ENCODE assay signal across 8 cellular contexts in the genomic region with DNA sequence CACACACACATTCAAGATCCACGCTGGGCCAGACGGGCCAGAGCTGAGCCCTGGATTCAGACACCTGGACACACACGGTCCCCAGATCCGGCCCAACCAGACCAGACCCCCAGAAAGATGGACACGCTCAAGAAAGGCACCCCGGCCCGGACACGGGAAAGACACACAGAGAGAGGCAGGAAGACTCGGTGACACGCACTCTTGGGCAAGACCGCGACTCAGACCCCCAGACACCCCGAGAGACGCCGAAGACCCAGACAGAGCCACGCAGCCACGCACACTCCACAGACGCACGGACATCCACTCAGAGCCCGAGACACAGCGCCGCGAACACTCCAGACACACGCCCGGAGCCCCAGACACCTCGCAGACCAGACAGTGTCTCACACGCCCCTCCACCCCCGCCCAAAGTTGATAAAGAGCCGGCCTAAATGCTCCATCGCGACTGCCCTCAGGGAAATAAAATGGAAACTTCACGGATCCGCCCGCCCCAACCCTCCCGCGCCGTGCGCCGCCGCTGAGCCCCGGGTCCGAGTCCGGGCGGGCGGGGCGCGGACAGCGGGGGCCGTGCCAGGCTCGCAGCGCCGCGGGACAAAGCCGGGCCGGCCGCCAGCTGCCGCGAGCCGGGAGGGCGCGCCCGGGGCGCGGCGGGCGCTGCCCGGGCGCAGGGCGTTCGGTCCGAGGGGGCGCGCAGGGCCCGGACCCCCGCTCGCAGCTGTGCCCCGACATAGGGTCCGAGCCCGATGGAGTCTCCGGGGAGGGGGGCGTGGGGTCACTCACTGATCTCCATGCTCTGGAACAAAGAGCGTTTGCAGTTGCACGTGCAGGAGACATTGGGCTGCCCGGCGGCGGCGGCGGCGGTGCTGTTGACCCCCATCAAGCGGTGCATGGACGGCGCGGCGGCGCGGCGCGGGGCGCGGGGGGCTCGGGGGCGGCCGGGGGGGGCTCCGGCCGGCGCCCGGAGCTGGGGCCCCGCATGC. TPM values are rescaled to one million over a fixed set of nuclear protein-coding genes. Genes with fewer than 3 reads are reported as not detected.
DNase-seq lines count a peak whose midpoint lies in the region; ATAC-seq, FAIRE-seq and TF ChIP-seq lines count a peak whose summit lies in the region.

No MANE protein-coding gene starts in this region.

- H3K4me2 ChIP-seq in A549 (peak overlapping the region; percentile 85), neuronal stem cell (ENCODE audit: insufficient read depth, low read length, poor library complexity, severe bottlenecking) (peak overlapping the region; percentile 92)

- H3K79me1 ChIP-seq in neuronal stem cell (ENCODE audit: low read depth, low read length): no peaks in the 10 kb centered on the region

- peak overlapping the region; percentile 94 for H3K23ac ChIP-seq in neuronal stem cell (ENCODE audit: low read depth, low read length, poor library complexity)

- H3K14ac ChIP-seq in neuronal stem cell (ENCODE audit: low read length): peak overlapping the region; percentile 42

- CTCF ChIA-PET in A549 (lab: Yijun Ruan, JAX): interaction anchor here (0.7 to 4.0 kb wide), 16 partner anchors 10 to 484 kb away, joined by 3 to 27 read pairs (median 4); no protein-coding TSS in a partner anchor

- ATAC-seq in A549 (no peak), HG02970 (IDR thresholded peaks at IDR 0.05; ENCODE audit: low FRiP score, unreplicated experiment) (peak; percentile 1), GM21423 (IDR thresholded peaks at IDR 0.05; ENCODE audit: unreplicated experiment) (no peak)

- TF ChIP-seq EP300 in A549 (IDR thresholded peaks at IDR 0.05): no peak

- H3K4me1 ChIP-seq in A549: peaks cover 64% of the 10 kb centered on the region
- peaks cover 3 to 28% of the 10 kb centered on the region in 2 donors for H3K4me1 ChIP-seq in neuronal stem cell (ENCODE audit: control insufficient read depth in 2 of 2, insufficient read depth in 1 of 2, low read depth in 1 of 2, low read length in 2 of 2)

- FAIRE-seq in A549 (lab: Jason Lieb, UNC): no peak

- TF ChIP-seq CTCF in A549 (IDR thresholded peaks at IDR 0.05) (no peak), epithelial cell of proximal tubule (conservative IDR thresholded peaks at IDR 0.05; ENCODE audit: low read depth, low read length) (no peak), GM20000 (IDR thresholded peaks at IDR 0.05; ENCODE audit: extremely low read depth, missing control alignments) (no peak)

- peak overlapping the region; percentile 79 for H2AFZ ChIP-seq in neuronal stem cell (ENCODE audit: low read length)

- peak overlapping the region; percentile 27 for H3K18ac ChIP-seq in neuronal stem cell (ENCODE audit: low read length)

- H2BK15ac ChIP-seq in neuronal stem cell (ENCODE audit: low read length): no peak overlapping the region

- H2BK12ac ChIP-seq in neuronal stem cell (ENCODE audit: low read length): no peak overlapping the region

- peaks cover 20 to 71% (median 48%) of the 10 kb centered on the region in 3 experiments for H3K27me3 ChIP-seq in neuronal stem cell (ENCODE audit: control insufficient read depth in 3 of 3, insufficient read depth in 3 of 3, low read depth in 1 of 3, low read length in 3 of 3)

- POLR2A ChIA-PET in A549 (lab: Yijun Ruan, JAX): interaction anchor here (0.5 to 5.6 kb wide), 21 partner anchors 8 to 470 kb away, joined by 3 to 78 read pairs (median 8); no protein-coding TSS in a partner anchor

- no peak overlapping the region for H2BK120ac ChIP-seq in neuronal stem cell (ENCODE audit: low read depth, low read length)

- no peak; the same call in 1 of the 2 replicates for TF ChIP-seq POLR2A in A549 (IDR thresholded peaks at IDR 0.05; ENCODE audit: low read length)

- H3K36me3 ChIP-seq in neuronal stem cell (replicated peaks in 1 of 2; ENCODE audit: control insufficient read depth in 2 of 2, insufficient read depth in 2 of 2, low read length in 2 of 2): no peaks in the 10 kb centered on the region

- WGBS in A549 (ENCODE audit: missing lambda C conversion rate): 1% methylated on average over 12 of the region's 108 CpGs
- no CpG with 5 or more reads among the region's 108 CpGs for WGBS in neuronal stem cell (ENCODE audit: extremely low coverage in 2 of 2, insufficient read length in 2 of 2, insufficient replicate concordance in 1 of 2), 2 donors

- H4K91ac ChIP-seq in neuronal stem cell (ENCODE audit: low read depth, low read length, poor library complexity): no peak overlapping the region

- H4K8ac ChIP-seq in neuronal stem cell (ENCODE audit: low read depth, low read length): no peak overlapping the region

- DNase-seq in A549 (ENCODE audit: low read depth in 1 of 2, low spot score in 1 of 2): no peak
- DNase-seq in activated CD8-positive, alpha-beta memory T cell treated with anti-CD3 and anti-CD28 coated beads for 24 hours: peak; percentile 70
- no peak for DNase-seq in epithelial cell of proximal tubule (ENCODE audit: low read depth)
- no peak for DNase-seq in neuronal stem cell (ENCODE audit: low spot score)
- no peak for DNase-seq in GM20000 (ENCODE audit: low spot score)
- no peak for DNase-seq in hippocampal formation (lab: John Stamatoyannopoulos, UW)

- H2BK5ac ChIP-seq in neuronal stem cell (ENCODE audit: low read length): no peak overlapping the region

- H3K9me3 ChIP-seq in A549 (no peaks in the 10 kb centered on the region), neuronal stem cell (replicated peaks in 1 of 2; ENCODE audit: control insufficient read depth in 2 of 2, insufficient read depth in 1 of 2, low read depth in 1 of 2, low read length in 2 of 2) (no peaks in the 10 kb centered on the region)

- H3K9ac ChIP-seq in neuronal stem cell (ENCODE audit: low read depth, low read length, poor library complexity): no peak overlapping the region

- H3K4ac ChIP-seq in neuronal stem cell (ENCODE audit: low read length): no peak overlapping the region

- H3K4me3 ChIP-seq in A549 (peak overlapping the region; percentile 81), epithelial cell of proximal tubule (ENCODE audit: low read depth, low read length) (peak overlapping the region; percentile 98), neuronal stem cell (ENCODE audit: low read length in 2 of 2) (peak overlapping the region; percentile 54 to 61)

- H3K27ac ChIP-seq in A549 (peak overlapping the region; percentile 97 to 98), neuronal stem cell (replicated peaks; ENCODE audit: low read length) (no peak overlapping the region)

- no peak overlapping the region for H2AK5ac ChIP-seq in neuronal stem cell (ENCODE audit: low read depth, low read length)

- TF ChIP-seq RAD21 in A549 (conservative IDR thresholded peaks at IDR 0.05 in 1 of 2, IDR thresholded peaks at IDR 0.05 in 1 of 2): no peak

TF ChIP-seq in A549, 52 proteins besides CTCF, POLR2A, EP300 and RAD21:
- TF ChIP-seq HOXB5 (CRISPR knock-in tag; IDR thresholded peaks at IDR 0.05) (no peak), EHF (CRISPR knock-in tag; IDR thresholded peaks at IDR 0.05) (no peak)
TF ChIP-seq in A549: peak in this region for 0.

RNA-seq across cellular contexts. Expression of a gene that starts 0.8 kb away (rescaled TPM):
- polyA plus RNA-seq in A549 (2011; rRNA removed) (131 and 150 TPM in 2 replicates), A549 (2017; fragmentation: RNase III; extraction: RNeasy Plus Mini Kit Qiagen cat#74134 plus additional on column Dnase treatment) (114 to 152 TPM (median 147 TPM) in 3 replicates)
- 145 and 229 TPM in 2 replicates for polyA plus RNA-seq in A549 (2012; cell fraction: cytosol; rRNA removed)
- polyA plus RNA-seq in A549 (2012; cell fraction: nucleus; rRNA removed): 263 and 339 TPM in 2 replicates
- polyA minus RNA-seq in A549 (2011; rRNA and poly(A)+ RNA removed): 151 and 188 TPM in 2 replicates
- 59.4 and 62.5 TPM in 2 replicates for total RNA-seq in epithelial cell of proximal tubule
- polyA plus RNA-seq in neuronal stem cell (2013, experiment 1 of 2): 0.10 TPM
- polyA plus RNA-seq in neuronal stem cell (2013, experiment 2 of 2): 0.08 TPM
